8 cellular contexts compared by ENCODE assay signal in the genomic region with DNA sequence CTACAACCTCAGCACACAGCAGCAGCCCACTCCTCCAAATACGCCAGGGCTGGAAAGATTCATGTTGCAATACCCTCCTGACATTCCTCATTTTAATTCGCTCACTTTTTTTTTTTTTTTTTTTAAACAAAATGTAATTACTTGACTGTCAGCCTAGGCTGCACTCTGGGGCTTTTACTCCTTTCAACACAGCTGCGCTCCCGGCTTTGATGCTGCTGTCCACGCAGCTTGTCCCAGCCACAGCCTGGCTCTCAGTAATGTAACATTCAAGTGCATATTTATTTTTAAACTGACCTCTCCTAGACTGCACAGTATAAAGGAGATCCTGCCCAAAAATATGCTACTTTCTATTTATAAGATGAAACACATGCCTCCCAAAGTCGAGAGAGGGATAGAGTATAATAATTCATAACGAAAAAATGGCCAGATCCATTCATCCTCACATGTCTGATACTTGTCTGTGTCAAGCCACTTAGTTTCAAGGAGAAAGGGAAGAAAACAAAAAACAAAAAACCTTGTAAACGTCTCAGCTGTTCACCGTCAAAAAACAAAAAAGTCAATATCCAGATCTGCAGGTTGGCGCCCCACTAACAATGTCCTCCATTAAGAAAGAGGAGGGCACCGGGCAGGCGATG. TPM values are rescaled to one million over a fixed set of nuclear protein-coding genes. Genes with fewer than 3 reads are reported as not detected.
DNase-seq lines count a peak whose midpoint lies in the region; ATAC-seq and TF ChIP-seq lines count a peak whose summit lies in the region.

No MANE protein-coding gene starts in this region.

- H3K36me3 Mint-ChIP-seq in activated T-cell treated with anti-CD3 and anti-CD28 coated beads, Interleukin-2, amount 50 U/mL, for 4 hours (ENCODE audit: insufficient read depth), result peaks cover 6% of the 10 kb centered on the region
- H3K36me3 Mint-ChIP-seq in MCF 10A (ENCODE audit: insufficient read depth, unreplicated experiment), result peaks cover 5% of the 10 kb centered on the region

- H3K36me3 ChIP-seq in lower lobe of right lung (peaks cover 7% of the 10 kb centered on the region), upper lobe of right lung (peaks cover 9% of the 10 kb centered on the region)

- intact Hi-C loops in MCF 10A (cut with micrococcal nuclease) (loop anchor here (1.0 to 5.0 kb wide), 7 partner anchors 32 to 256 kb away; no protein-coding TSS in a partner anchor), lower lobe of right lung (cut with DNase I) (no loop called here), upper lobe of right lung (cut with DNase I) (no loop called here)

- H3K4me1 ChIP-seq in lower lobe of right lung, result peaks cover 64% of the 10 kb centered on the region
- H3K4me1 ChIP-seq in upper lobe of right lung, result peaks cover 38% of the 10 kb centered on the region

- H3K27me3 Mint-ChIP-seq in activated T-cell treated with anti-CD3 and anti-CD28 coated beads, Interleukin-2, amount 50 U/mL, for 4 hours (ENCODE audit: low read depth), result no peaks in the 10 kb centered on the region
- no peaks in the 10 kb centered on the region for H3K27me3 Mint-ChIP-seq in MCF 10A (ENCODE audit: insufficient read depth, unreplicated experiment)

- no peak for DNase-seq in activated T-cell treated with anti-CD3 and anti-CD28 coated beads, Interleukin-2, amount 50 U/mL, for 4 hours
- DNase-seq in activated T-cell treated with anti-CD3 and anti-CD28 coated beads for 4 hours (no peak), MCF 10A (ENCODE audit: unreplicated experiment) (no peak), lower lobe of right lung (no peak), upper lobe of right lung (no peak), kidney tubule cell (ENCODE audit: low spot score) (no peak), DMS79 (lab: John Stamatoyannopoulos, UW) (no peak)

- no peak for TF ChIP-seq CTCF in MCF 10A (IDR thresholded peaks at IDR 0.05; ENCODE audit: unreplicated experiment)
- no peak for TF ChIP-seq CTCF in lower lobe of right lung (IDR thresholded peaks at IDR 0.05)
- TF ChIP-seq CTCF in upper lobe of right lung (IDR thresholded peaks at IDR 0.05), result no peak

- no peak for ATAC-seq in activated T-cell treated with anti-CD3 and anti-CD28 coated beads, Interleukin-2, amount 50 U/mL, for 4 hours
- ATAC-seq in lower lobe of right lung, result no peak
- no peak for ATAC-seq in upper lobe of right lung
- no peak for ATAC-seq in HG03097 (IDR thresholded peaks at IDR 0.05; ENCODE audit: low FRiP score, unreplicated experiment)

- H3K4me1 Mint-ChIP-seq in activated T-cell treated with anti-CD3 and anti-CD28 coated beads, Interleukin-2, amount 50 U/mL, for 4 hours (ENCODE audit: low read depth), result peaks cover 58% of the 10 kb centered on the region
- peaks cover 27% of the 10 kb centered on the region for H3K4me1 Mint-ChIP-seq in MCF 10A (ENCODE audit: insufficient read depth, unreplicated experiment)

- peak overlapping the region; percentile 95 for H3K27ac ChIP-seq in lower lobe of right lung
- peak overlapping the region; percentile 96 for H3K27ac ChIP-seq in upper lobe of right lung

- H3K4me3 Mint-ChIP-seq in activated T-cell treated with anti-CD3 and anti-CD28 coated beads, Interleukin-2, amount 50 U/mL, for 4 hours, result peak overlapping the region; percentile 96
- H3K4me3 Mint-ChIP-seq in MCF 10A (ENCODE audit: unreplicated experiment), result peak overlapping the region; percentile 92

- H3K27ac Mint-ChIP-seq in MCF 10A (ENCODE audit: low read depth, unreplicated experiment), result peak overlapping the region; percentile 77

- H3K4me3 ChIP-seq in lower lobe of right lung, result peak overlapping the region; percentile 97
- peak overlapping the region; percentile 99 for H3K4me3 ChIP-seq in upper lobe of right lung

- no peaks in the 10 kb centered on the region for H3K9me3 ChIP-seq in lower lobe of right lung
- no peaks in the 10 kb centered on the region for H3K9me3 ChIP-seq in upper lobe of right lung

- TSS peak; percentile 25 for BruUV-seq in MCF 10A (replicated peaks; lab: Mats Ljungman, UMichigan)

- CTCF ChIA-PET in MCF 10A (lab: Yijun Ruan, JAX), result interaction anchor here (0.6 to 2.3 kb wide), 11 partner anchors 12 to 255 kb away, joined by 3 to 12 read pairs (median 4); no protein-coding TSS in a partner anchor

- no peaks in the 10 kb centered on the region for H3K27me3 ChIP-seq in lower lobe of right lung (ENCODE audit: low read depth)
- no peaks in the 10 kb centered on the region for H3K27me3 ChIP-seq in upper lobe of right lung

- H3K9me3 Mint-ChIP-seq in activated T-cell treated with anti-CD3 and anti-CD28 coated beads, Interleukin-2, amount 50 U/mL, for 4 hours, result no peaks in the 10 kb centered on the region
- no peaks in the 10 kb centered on the region for H3K9me3 Mint-ChIP-seq in MCF 10A (ENCODE audit: unreplicated experiment)

- POLR2A ChIA-PET in MCF 10A (lab: Yijun Ruan, JAX), result interaction anchor here (0.6 to 6.0 kb wide), 23 partner anchors 10 to 256 kb away, joined by 3 to 90 read pairs (median 5); no protein-coding TSS in a partner anchor

RNA-seq across cellular contexts. Expression of a gene that starts 0.9 kb away (rescaled TPM):
- total RNA-seq in activated T-cell treated with anti-CD3 and anti-CD28 coated beads, Interleukin-2, amount 50 U/mL, for 4 hours, result 10 to 100 TPM; 31.6 to 58.1 (median 39.4) TPM
- total RNA-seq in MCF 10A (2022), result 55.4 and 61.3 TPM in 2 replicates
- 73.1 TPM for total RNA-seq in lower lobe of right lung
- 71.1 TPM for total RNA-seq in upper lobe of right lung
